In genomic region chr6:135379647-135380046, GRCh38 we compare ENCODE assay signal across 11 cellular contexts.
"Had no signal": no experiment of that assay in that cellular context is flagged by ENCODE, and none has a peak within 500 bp of the region (broad histone marks: within the 10 kb centered on the region; RNA-seq: fewer than 3 reads in every experiment).

No MANE protein-coding gene starts in this region.

- H3K36me3 ChIP-seq: HAP-1 had no signal

- H3K9ac ChIP-seq: GM23248 had no signal

- FAIRE-seq: H1, H54 had no signal

- H3K4me3 ChIP-seq: GM23248, GM23338, HAP-1 had no signal

- H3K4me1 ChIP-seq: HAP-1 had no signal

- H3K27ac ChIP-seq: GM23248 had no signal

- H2AFZ ChIP-seq: GM23248, GM23338 had no signal

- DNase-seq: GM23248, GOT3, H7, H9, HCEC 1CT, HFFc6 had no signal

- ATAC-seq: GM23338, HCT116 had no signal

- H3K4me2 ChIP-seq: GM23338 had no signal

- H3K9me3 ChIP-seq: HAP-1 had no signal
